13 cellular contexts compared by ENCODE assay signal in genomic region chr11:65562020-65562419, GRCh38. TPM values are rescaled to one million over a fixed set of nuclear protein-coding genes. Genes with fewer than 3 reads are reported as not detected.
DNase-seq lines count a peak whose midpoint lies in the region; ATAC-seq, FAIRE-seq and TF ChIP-seq lines count a peak whose summit lies in the region.
"Had no signal": no experiment of that assay in that cellular context is flagged by ENCODE, and none has a peak within 500 bp of the region (broad histone marks: within the 10 kb centered on the region; RNA-seq: fewer than 3 reads in every experiment).

No MANE protein-coding gene starts in this region.

- no peak for ATAC-seq in A549
- no peak for ATAC-seq in CD4-positive, alpha-beta T cell (ENCODE audit: poor library complexity)
- ATAC-seq: PC-3 had no signal

- CTCF ChIA-PET in A549 (lab: Yijun Ruan, JAX), result interaction anchor here (0.7 to 16.3 kb wide), 6 partner anchors 10 to 52 kb away, joined by 4 to 393 read pairs (median 17); partner anchors contain the start of genes EHBP1L1, FAM89B and ZNRD2
- CTCF ChIA-PET in CD4-positive, alpha-beta T cell (lab: Charles Lee), result interaction anchor here (0.8 to 4.4 kb wide), 4 partner anchors 10 to 26 kb away, joined by 3 to 17 read pairs (median 4); no protein-coding TSS in a partner anchor

- H3K4me1 ChIP-seq in A549, result peaks cover 43% of the 10 kb centered on the region
- peaks cover 18 to 47% of the 10 kb centered on the region in 2 donors for H3K4me1 ChIP-seq in ascending aorta

- H3K27ac ChIP-seq in A549, result peak overlapping the region; percentile 94 to 99; a peak in 4 of 6 replicates
- H3K27ac ChIP-seq in CD4-positive, alpha-beta T cell (ENCODE audit: low read depth, low read length), result no peak overlapping the region
- peak overlapping the region; percentile 97 to 99 for H3K27ac ChIP-seq in ascending aorta
- H3K27ac ChIP-seq: KMS-11 had no signal

- H3K4me3 ChIP-seq in A549 (no peak overlapping the region), ascending aorta (no peak overlapping the region)
- H3K4me3 ChIP-seq: HAP-1 had no signal

- no peak for DNase-seq in A549 (ENCODE audit: low read depth in 1 of 2, low spot score in 1 of 2)
- DNase-seq in CD4-positive, alpha-beta T cell, result no peak
- no peak for DNase-seq in ascending aorta (ENCODE audit: low spot score in 2 of 2)
- no peak for DNase-seq in neural crest cell (ENCODE audit: low read depth, low spot score)
- no peak for DNase-seq in NCI-H2196 (lab: John Stamatoyannopoulos, UW; ENCODE audit: unreplicated experiment)
- no peak for DNase-seq in pons (ENCODE audit: low spot score)
- DNase-seq in anterior cingulate cortex (lab: John Stamatoyannopoulos, UW), result no peak
- DNase-seq: NCI-H1092, PC-3 had no signal

- no peak for FAIRE-seq in A549 (lab: Jason Lieb, UNC)
- FAIRE-seq: GM12891 had no signal

- H3K27me3 ChIP-seq in CD4-positive, alpha-beta T cell (ENCODE audit: control insufficient read depth, insufficient read depth, low read length), result no peaks in the 10 kb centered on the region
- H3K27me3 ChIP-seq in ascending aorta, result no peaks in the 10 kb centered on the region

- no peaks in the 10 kb centered on the region for H3K27me3 Mint-ChIP-seq in CD4-positive, alpha-beta T cell
- H3K27me3 Mint-ChIP-seq in neural crest cell (ENCODE audit: low read depth), result peaks cover 4% of the 10 kb centered on the region

- no peak overlapping the region; the same call in 2 of the 3 replicates for H3K4me2 ChIP-seq in A549
- H3K4me2 ChIP-seq: KMS-11 had no signal

- peaks cover 57% of the 10 kb centered on the region for H3K4me1 Mint-ChIP-seq in CD4-positive, alpha-beta T cell (ENCODE audit: low read depth)
- H3K4me1 Mint-ChIP-seq in neural crest cell, result peaks cover 24% of the 10 kb centered on the region

- H3K36me3 Mint-ChIP-seq in CD4-positive, alpha-beta T cell (ENCODE audit: low read depth), result peaks cover 10% of the 10 kb centered on the region
- no peaks in the 10 kb centered on the region for H3K36me3 Mint-ChIP-seq in neural crest cell (ENCODE audit: low read depth)

- TF ChIP-seq POLR2A in A549 (IDR thresholded peaks at IDR 0.05; ENCODE audit: low read length), result no peak

- POLR2A ChIA-PET in A549 (lab: Yijun Ruan, JAX), result interaction anchor here (4.1 kb wide), 1 partner anchor 9 kb away, joined by 51 read pairs; the partner anchor contains the start of genes FAM89B and ZNRD2
- POLR2A ChIA-PET in CD4-positive, alpha-beta T cell (lab: Charles Lee), result interaction anchor here (1.1 to 3.8 kb wide), 3 partner anchors 10 to 64 kb away, joined by 4 to 15 read pairs (median 14); partner anchors contain the start of genes EHBP1L1, FAM89B and MALAT1

- intact Hi-C loops in CD4-positive, alpha-beta T cell (cut with DNase I, micrococcal nuclease), result no loop called here
- intact Hi-C loops in ascending aorta (cut with DNase I), result no loop called here

- TF ChIP-seq CTCF in A549 (IDR thresholded peaks at IDR 0.05), result no peak
- no peak for TF ChIP-seq CTCF in CD4-positive, alpha-beta T cell (IDR thresholded peaks at IDR 0.05)
- TF ChIP-seq CTCF in ascending aorta (IDR thresholded peaks at IDR 0.05), result no peak
- TF ChIP-seq CTCF in neural crest cell (conservative IDR thresholded peaks at IDR 0.05), result no peak

- H3K27ac Mint-ChIP-seq in CD4-positive, alpha-beta T cell, result peak overlapping the region; percentile 77
- peak overlapping the region; percentile 10 for H3K27ac Mint-ChIP-seq in neural crest cell (ENCODE audit: unreplicated experiment)

- 87% methylated on average over 7 of the region's 7 CpGs for WGBS in A549 (ENCODE audit: missing lambda C conversion rate)

- peak overlapping the region; percentile 60 for H3K4me3 Mint-ChIP-seq in CD4-positive, alpha-beta T cell
- peak overlapping the region; percentile 29 for H3K4me3 Mint-ChIP-seq in neural crest cell

- no peaks in the 10 kb centered on the region for H3K9me3 Mint-ChIP-seq in CD4-positive, alpha-beta T cell
- no peaks in the 10 kb centered on the region for H3K9me3 Mint-ChIP-seq in neural crest cell

- TF ChIP-seq EP300 in A549 (IDR thresholded peaks at IDR 0.05), result no peak

- H3K9me3 ChIP-seq in A549 (no peaks in the 10 kb centered on the region), ascending aorta (no peaks in the 10 kb centered on the region)
- no peaks in the 10 kb centered on the region for H3K9me3 ChIP-seq in CD4-positive, alpha-beta T cell (ENCODE audit: control insufficient read depth, low read length)
- H3K9me3 ChIP-seq: HAP-1 had no signal

- no peaks in the 10 kb centered on the region for H3K36me3 ChIP-seq in ascending aorta
- H3K36me3 ChIP-seq: HAP-1 had no signal

- no peak for TF ChIP-seq RAD21 in A549 (conservative IDR thresholded peaks at IDR 0.05 in 1 of 2, IDR thresholded peaks at IDR 0.05 in 1 of 2)

TF ChIP-seq in A549, 52 proteins besides CTCF, POLR2A, EP300 and RAD21 (continues in another document):
- TF ChIP-seq ZNF302 (CRISPR knock-in tag; IDR thresholded peaks at IDR 0.05) (no peak), BCL3 (IDR thresholded peaks at IDR 0.05) (no peak), HOXA7 (CRISPR knock-in tag; IDR thresholded peaks at IDR 0.05) (no peak), ELK1 (IDR thresholded peaks at IDR 0.05; ENCODE audit: low read depth, low read length) (no peak), HEYL (CRISPR knock-in tag; IDR thresholded peaks at IDR 0.05) (no peak)

RNA-seq across cellular contexts. Expression of gene LTBP3, which starts 3.9 kb away (rescaled TPM):
- 28.6 and 39.9 TPM in 2 replicates for polyA plus RNA-seq in A549 (2011; rRNA removed)
- polyA plus RNA-seq in A549 (2012; cell fraction: cytosol; rRNA removed), result 130 and 136 TPM in 2 replicates
- 715 and 951 TPM in 2 replicates for polyA plus RNA-seq in A549 (2012; cell fraction: nucleus; rRNA removed)
- polyA plus RNA-seq in A549 (2017; fragmentation: RNase III; extraction: RNeasy Plus Mini Kit Qiagen cat#74134 plus additional on column Dnase treatment), result 107 to 134 TPM (median 123 TPM) in 3 replicates
- polyA minus RNA-seq in A549 (2011; rRNA and poly(A)+ RNA removed), result 25.4 and 44.5 TPM in 2 replicates
- total RNA-seq in CD4-positive, alpha-beta T cell, result 100 to 1,000 TPM; 236 to 238 TPM
- 702 TPM for total RNA-seq in ascending aorta
- 21.0 and 22.5 TPM in 2 replicates for total RNA-seq in neural crest cell

RNA-seq across cellular contexts. Expression of gene ZNRD2, which starts 8.3 kb away (rescaled TPM):
- polyA plus RNA-seq in A549 (2011; rRNA removed) (28.2 and 32.3 TPM in 2 replicates), A549 (2017; fragmentation: RNase III; extraction: RNeasy Plus Mini Kit Qiagen cat#74134 plus additional on column Dnase treatment) (66.1 to 68.2 TPM (median 68.1 TPM) in 3 replicates)
- 114 and 117 TPM in 2 replicates for polyA plus RNA-seq in A549 (2012; cell fraction: cytosol; rRNA removed)
- polyA plus RNA-seq in A549 (2012; cell fraction: nucleus; rRNA removed), result 107 and 125 TPM in 2 replicates
- polyA minus RNA-seq in A549 (2011; rRNA and poly(A)+ RNA removed), result 8.1 and 14.2 TPM in 2 replicates
- 10 to 100 TPM; 38.7 to 39.9 TPM for total RNA-seq in CD4-positive, alpha-beta T cell
- total RNA-seq in ascending aorta (157 TPM), neural crest cell (32.2 and 33.2 TPM in 2 replicates)

RNA-seq across cellular contexts. Expression of gene FAM89B, which starts 10.3 kb away (rescaled TPM):
- 13.5 and 16.9 TPM in 2 replicates for polyA plus RNA-seq in A549 (2011; rRNA removed)
- polyA plus RNA-seq in A549 (2012; cell fraction: cytosol; rRNA removed), result 35.2 and 57.6 TPM in 2 replicates
- polyA plus RNA-seq in A549 (2012; cell fraction: nucleus; rRNA removed), result 51.4 and 59.1 TPM in 2 replicates
- polyA plus RNA-seq in A549 (2017; fragmentation: RNase III; extraction: RNeasy Plus Mini Kit Qiagen cat#74134 plus additional on column Dnase treatment), result 18.6 to 23.9 TPM (median 23.1 TPM) in 3 replicates
- 8.3 and 16.3 TPM in 2 replicates for polyA minus RNA-seq in A549 (2011; rRNA and poly(A)+ RNA removed)
- total RNA-seq in CD4-positive, alpha-beta T cell, result 10 to 100 TPM; 23.3 to 27.3 TPM
- total RNA-seq in ascending aorta, result 104 TPM
- total RNA-seq in neural crest cell, result 82.4 and 86.3 TPM in 2 replicates

RNA-seq across cellular contexts. Expression of gene EHBP1L1, which starts 13.8 kb away (rescaled TPM):
- polyA plus RNA-seq in A549 (2011; rRNA removed), result 11.6 and 13.8 TPM in 2 replicates
- 44.5 and 66.2 TPM in 2 replicates for polyA plus RNA-seq in A549 (2012; cell fraction: cytosol; rRNA removed)
- polyA plus RNA-seq in A549 (2012; cell fraction: nucleus; rRNA removed), result 112 and 167 TPM in 2 replicates
- polyA plus RNA-seq in A549 (2017; fragmentation: RNase III; extraction: RNeasy Plus Mini Kit Qiagen cat#74134 plus additional on column Dnase treatment), result 39.8 to 46.0 TPM (median 43.8 TPM) in 3 replicates
- 12.3 and 18.7 TPM in 2 replicates for polyA minus RNA-seq in A549 (2011; rRNA and poly(A)+ RNA removed)
- 10 to 100 TPM; 82.6 to 88.5 TPM for total RNA-seq in CD4-positive, alpha-beta T cell
- total RNA-seq in ascending aorta, result 418 TPM
- total RNA-seq in neural crest cell, result 13.6 and 15.3 TPM in 2 replicates

RNA-seq across cellular contexts. Expression of gene KCNK7, which starts 33.6 kb away (rescaled TPM):
- polyA plus RNA-seq in A549 (2011; rRNA removed), result 0.11 and 0.13 TPM in 2 replicates
- polyA plus RNA-seq in A549 (2012; cell fraction: cytosol; rRNA removed), result 0.61 and 0.74 TPM in 2 replicates
- 2.0 and 2.8 TPM in 2 replicates for polyA plus RNA-seq in A549 (2012; cell fraction: nucleus; rRNA removed)
- polyA plus RNA-seq in A549 (2017; fragmentation: RNase III; extraction: RNeasy Plus Mini Kit Qiagen cat#74134 plus additional on column Dnase treatment), result 0.49 to 0.50 TPM (median 0.50 TPM) in 3 replicates
- 0.17 TPM in 1 of 2 replicates, not detected in the other for polyA minus RNA-seq in A549 (2011; rRNA and poly(A)+ RNA removed)
- 1 to 10 TPM; 4.9 to 5.0 TPM for total RNA-seq in CD4-positive, alpha-beta T cell
- total RNA-seq in ascending aorta, result not detected
- total RNA-seq in neural crest cell, result 1.0 and 1.1 TPM in 2 replicates
- total RNA-seq: MCF 10A had no signal

Comparison
In these comparisons a context has a peak if more than half of its experiments do, and no peak if none do; other contexts are left out.
1. RNA of gene LTBP3, which starts 3.9 kb away (total RNA-seq): 702 TPM in ascending aorta (single experiment) and 236 to 238 TPM in CD4-positive, alpha-beta T cell; 21.0 to 22.5 TPM in neural crest cell; every median in the first group is over 10 times any median in the second.